In the genomic region with DNA sequence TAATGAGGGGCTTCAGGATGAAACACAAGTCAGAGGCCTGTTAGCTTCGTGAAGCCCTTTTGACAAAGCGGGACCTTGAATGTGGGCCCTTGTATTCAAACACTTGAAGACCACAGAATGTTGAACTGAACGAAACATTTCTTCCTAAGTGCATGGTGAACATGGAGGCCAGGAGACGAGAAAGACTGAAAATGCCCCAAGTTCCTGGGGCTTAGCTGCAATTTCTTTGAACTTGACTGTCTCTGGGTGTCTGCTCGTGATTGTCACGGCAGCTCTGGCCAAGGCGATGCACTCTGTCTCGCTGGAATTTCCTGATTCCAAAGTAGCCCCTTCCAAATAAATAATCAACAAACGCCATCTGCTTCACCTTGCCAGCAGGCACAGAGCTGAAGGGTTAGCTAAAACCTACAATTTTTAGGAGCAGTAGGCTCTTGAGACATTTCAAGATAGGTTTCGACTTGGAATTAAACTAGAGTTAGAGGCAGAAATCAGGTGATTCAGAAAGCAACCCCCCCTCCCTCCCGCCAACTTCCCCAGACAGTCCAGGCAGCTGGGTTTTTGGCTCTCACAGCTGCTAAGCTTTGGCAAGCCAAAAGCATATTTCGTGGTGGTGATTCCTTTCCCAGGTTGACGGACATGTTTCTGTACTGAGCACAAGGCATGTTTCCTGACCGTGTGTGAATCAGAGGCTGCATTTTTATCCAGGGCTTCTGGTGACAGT, we compare ENCODE assay signal across 1 cellular context.
TF ChIP-seq lines count a peak whose summit lies in the region.

No MANE protein-coding gene starts in this region.

TF ChIP-seq in WTC11, 78 proteins besides CTCF, POLR2A, EP300 and RAD21 (continued from another document):
- TF ChIP-seq, protein P1, sequence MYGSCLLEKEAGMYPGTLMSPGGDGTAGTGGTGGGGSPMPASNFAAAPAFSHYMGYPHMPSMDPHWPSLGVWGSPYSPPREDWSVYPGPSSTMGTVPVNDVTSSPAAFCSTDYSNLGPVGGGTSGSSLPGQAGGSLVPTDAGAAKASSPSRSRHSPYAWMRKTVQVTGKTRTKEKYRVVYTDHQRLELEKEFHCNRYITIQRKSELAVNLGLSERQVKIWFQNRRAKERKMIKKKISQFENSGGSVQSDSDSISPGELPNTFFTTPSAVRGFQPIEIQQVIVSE (CRISPR knock-in tag; IDR thresholded peaks at IDR 0.05; ENCODE audit: borderline replicate concordance) = no peak
- TF ChIP-seq ATF1 (CRISPR knock-in tag; IDR thresholded peaks at IDR 0.05) (no peak), ESRRA (CRISPR knock-in tag; IDR thresholded peaks at IDR 0.05; ENCODE audit: borderline replicate concordance) (no peak)
- TF ChIP-seq, protein P2, sequence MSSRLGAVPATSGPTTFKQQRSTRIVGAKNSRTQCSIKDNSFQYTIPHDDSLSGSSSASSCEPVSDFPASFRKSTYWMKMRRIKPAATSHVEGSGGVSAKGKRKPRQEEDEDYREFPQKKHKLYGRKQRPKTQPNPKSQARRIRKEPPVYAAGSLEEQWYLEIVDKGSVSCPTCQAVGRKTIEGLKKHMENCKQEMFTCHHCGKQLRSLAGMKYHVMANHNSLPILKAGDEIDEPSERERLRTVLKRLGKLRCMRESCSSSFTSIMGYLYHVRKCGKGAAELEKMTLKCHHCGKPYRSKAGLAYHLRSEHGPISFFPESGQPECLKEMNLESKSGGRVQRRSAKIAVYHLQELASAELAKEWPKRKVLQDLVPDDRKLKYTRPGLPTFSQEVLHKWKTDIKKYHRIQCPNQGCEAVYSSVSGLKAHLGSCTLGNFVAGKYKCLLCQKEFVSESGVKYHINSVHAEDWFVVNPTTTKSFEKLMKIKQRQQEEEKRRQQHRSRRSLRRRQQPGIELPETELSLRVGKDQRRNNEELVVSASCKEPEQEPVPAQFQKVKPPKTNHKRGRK (CRISPR knock-in tag; IDR thresholded peaks at IDR 0.05; ENCODE audit: borderline replicate concordance) = no peak
